In genomic region chr5:167699434-167699833, GRCh38 we compare ENCODE assay signal across 9 cellular contexts.
A peak's percentile ranks its signal among the peaks of the same experiment; 100 is the strongest.
DNase-seq lines count a peak whose midpoint lies in the region; ATAC-seq, FAIRE-seq and TF ChIP-seq lines count a peak whose summit lies in the region.
"Had no signal": no experiment of that assay in that cellular context is flagged by ENCODE, and none has a peak within 500 bp of the region (broad histone marks: within the 10 kb centered on the region; RNA-seq: fewer than 3 reads in every experiment).

No MANE protein-coding gene starts in this region.

- no peak for FAIRE-seq in GM12892 (lab: Jason Lieb, UNC)

- ATAC-seq in left lung (peak; percentile 95), T-cell (replicated peaks in 1 of 4) (no peak)
- no peak for ATAC-seq in stimulated activated naive CD8-positive, alpha-beta T cell treated with anti-CD3 and anti-CD28 coated beads, Interleukin-15, Interleukin-2, amounts not matched to agents 100 U/mL and 50 U/mL, for 24 hours

- H3K4me3 Mint-ChIP-seq in activated CD4-positive, alpha-beta T cell treated with anti-CD3 and anti-CD28 coated beads, Interleukin-2, amount 10 ng/mL, durations not matched to agents 24 days and 14 days: no peak overlapping the region
- H3K4me3 Mint-ChIP-seq in T-cell: no peak overlapping the region

- no peaks in the 10 kb centered on the region for H3K9me3 Mint-ChIP-seq in activated CD4-positive, alpha-beta T cell treated with anti-CD3 and anti-CD28 coated beads, Interleukin-2, amount 10 ng/mL, durations not matched to agents 24 days and 14 days
- peaks cover 0 to 12% (median 6%) of the 10 kb centered on the region in 3 donors for H3K9me3 Mint-ChIP-seq in T-cell
- H3K9me3 Mint-ChIP-seq: activated naive CD4-positive, alpha-beta T cell treated with anti-CD3 and anti-CD28 coated beads, Interleukin-2, amount 50 U/mL, for 72 hours had no signal

- H3K27ac ChIP-seq in left lung: no peak overlapping the region

- intact Hi-C loops in left lung (cut with DNase I): no loop called here
- intact Hi-C loops in activated CD4-positive, alpha-beta T cell treated with anti-CD3 and anti-CD28 coated beads, Interleukin-2, amount 10 ng/mL, durations not matched to agents 24 days and 14 days (cut with micrococcal nuclease): no loop called here

- H3K27me3 ChIP-seq in left lung: no peaks in the 10 kb centered on the region

- H3K4me1 Mint-ChIP-seq in activated CD4-positive, alpha-beta T cell treated with anti-CD3 and anti-CD28 coated beads, Interleukin-2, amount 10 ng/mL, durations not matched to agents 24 days and 14 days: no peaks in the 10 kb centered on the region
- H3K4me1 Mint-ChIP-seq in T-cell: no peaks in the 10 kb centered on the region

- H3K27me3 Mint-ChIP-seq in activated CD4-positive, alpha-beta T cell treated with anti-CD3 and anti-CD28 coated beads, Interleukin-2, amount 10 ng/mL, durations not matched to agents 24 days and 14 days: no peaks in the 10 kb centered on the region
- no peaks in the 10 kb centered on the region for H3K27me3 Mint-ChIP-seq in T-cell

- H3K27ac Mint-ChIP-seq in activated CD4-positive, alpha-beta T cell treated with anti-CD3 and anti-CD28 coated beads, Interleukin-2, amount 10 ng/mL, durations not matched to agents 24 days and 14 days: no peak overlapping the region
- no peak overlapping the region for H3K27ac Mint-ChIP-seq in T-cell
- H3K27ac Mint-ChIP-seq: activated naive CD4-positive, alpha-beta T cell treated with anti-CD3 and anti-CD28 coated beads, Interleukin-2, amount 50 U/mL, for 72 hours had no signal

- no peaks in the 10 kb centered on the region for H3K4me1 ChIP-seq in left lung

- no peaks in the 10 kb centered on the region for H3K9me3 ChIP-seq in left lung

- DNase-seq in AG20443 (ENCODE audit: low spot score) (peak; percentile 87), HS-5 (ENCODE audit: low read depth) (peak; percentile 99), cardiac fibroblast (ENCODE audit: low read depth in 2 of 2) (peak; percentile 97 to 99), left lung (no peak), GM12892 (ENCODE audit: insufficient read length) (no peak), T-cell (no peak)
- DNase-seq in stimulated activated naive CD8-positive, alpha-beta T cell treated with anti-CD3 and anti-CD28 coated beads, Interleukin-15, Interleukin-2, amounts not matched to agents 100 U/mL and 50 U/mL, for 24 hours: no peak
- DNase-seq in activated CD4-positive, alpha-beta T cell treated with anti-CD3 and anti-CD28 coated beads, Interleukin-2, amount 10 ng/mL, durations not matched to agents 24 days and 14 days: no peak

- POLR2A ChIA-PET in T-cell (lab: Charles Lee): no interaction called here

- TF ChIP-seq POLR2A in GM12892 (IDR thresholded peaks at IDR 0.05; ENCODE audit: low read depth, low read length): no peak

- TF ChIP-seq CTCF in cardiac fibroblast (IDR thresholded peaks at IDR 0.05; ENCODE audit: low read depth, low read length): no peak
- TF ChIP-seq CTCF in left lung (IDR thresholded peaks at IDR 0.05): no peak

- no peaks in the 10 kb centered on the region for H3K36me3 Mint-ChIP-seq in activated CD4-positive, alpha-beta T cell treated with anti-CD3 and anti-CD28 coated beads, Interleukin-2, amount 10 ng/mL, durations not matched to agents 24 days and 14 days (ENCODE audit: low read depth)
- H3K36me3 Mint-ChIP-seq in T-cell: no peaks in the 10 kb centered on the region
- H3K36me3 Mint-ChIP-seq: activated naive CD4-positive, alpha-beta T cell treated with anti-CD3 and anti-CD28 coated beads, Interleukin-2, amount 50 U/mL, for 72 hours had no signal

- H3K4me3 ChIP-seq in cardiac fibroblast (replicated peaks in 1 of 2; ENCODE audit: low read depth in 2 of 2, low read length in 2 of 2) (no peak overlapping the region), left lung (no peak overlapping the region)

- no peaks in the 10 kb centered on the region for H3K36me3 ChIP-seq in left lung

- CTCF ChIA-PET in T-cell (lab: Charles Lee): no interaction called here

Comparison
In these comparisons a context has a peak if more than half of its experiments do, and no peak if none do; other contexts are left out.
1. DNase-seq: peak in AG20443 (single experiment), HS-5 (single experiment) and cardiac fibroblast (2 of 2); none in left lung (0 of 2), stimulated activated naive CD8-positive, alpha-beta T cell treated with anti-CD3 and anti-CD28 coated beads, Interleukin-15, Interleukin-2, amounts not matched to agents 100 U/mL and 50 U/mL, for 24 hours (single experiment), GM12892 (single experiment), activated CD4-positive, alpha-beta T cell treated with anti-CD3 and anti-CD28 coated beads, Interleukin-2, amount 10 ng/mL, durations not matched to agents 24 days and 14 days (single experiment) and T-cell (0 of 34).